11 cellular contexts compared by ENCODE assay signal in the genomic region with DNA sequence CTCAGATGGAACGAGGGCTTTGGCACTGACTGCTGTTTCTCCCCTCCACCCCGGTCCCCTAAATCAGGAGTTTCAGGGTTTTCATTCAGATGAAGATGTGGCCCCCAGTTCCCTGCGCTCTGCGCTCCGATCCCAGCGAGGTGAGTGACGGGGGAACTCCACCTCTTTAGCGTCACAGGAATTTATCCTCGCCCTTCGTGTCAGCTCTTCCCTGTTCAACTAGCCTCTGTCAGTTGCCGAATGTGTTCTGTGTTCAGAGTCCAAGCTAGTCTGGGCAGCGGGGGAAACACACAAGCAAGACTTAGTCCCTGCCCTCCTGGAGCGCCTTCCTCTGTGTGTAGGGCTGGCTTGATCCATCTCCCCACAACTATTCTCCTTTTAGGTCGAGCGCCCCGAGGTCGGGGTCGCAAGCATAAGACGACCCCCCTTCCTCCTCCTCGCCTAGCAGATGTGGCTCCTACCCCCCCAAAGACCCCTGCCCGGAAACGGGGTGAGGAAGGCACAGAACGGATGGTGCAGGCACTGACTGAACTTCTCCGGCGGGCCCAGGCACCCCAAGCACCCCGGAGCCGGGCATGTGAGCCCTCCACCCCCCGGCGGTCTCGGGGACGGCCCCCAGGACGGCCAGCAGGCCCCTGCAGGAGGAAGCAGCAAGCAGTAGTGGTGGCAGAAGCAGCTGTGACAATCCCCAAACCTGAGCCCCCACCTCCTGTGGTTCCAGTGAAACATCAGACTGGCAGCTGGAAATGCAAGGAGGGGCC. TPM values are rescaled to one million over a fixed set of nuclear protein-coding genes. Genes with fewer than 3 reads are reported as not detected.
A peak's percentile ranks its signal among the peaks of the same experiment; 100 is the strongest.
DNase-seq lines count a peak whose midpoint lies in the region; ATAC-seq, FAIRE-seq and TF ChIP-seq lines count a peak whose summit lies in the region.
"Had no signal": no experiment of that assay in that cellular context is flagged by ENCODE, and none has a peak within 500 bp of the region (broad histone marks: within the 10 kb centered on the region; RNA-seq: fewer than 3 reads in every experiment).

No MANE protein-coding gene starts in this region.

- peaks cover 3% of the 10 kb centered on the region for H3K27me3 Mint-ChIP-seq in Calu3 (ENCODE audit: unreplicated experiment)

- H2BK5ac ChIP-seq in H1 (ENCODE audit: low read depth, low read length), result no peak overlapping the region

- no peak overlapping the region for H3K14ac ChIP-seq in H1 (ENCODE audit: insufficient read length)

- DNase-seq in Calu3 (no peak), H1 (ENCODE audit: low read depth in 1 of 2, low spot score in 2 of 2) (no peak), AG08396 (ENCODE audit: low spot score) (no peak), KG1 (lab: John Stamatoyannopoulos, UW) (no peak), sciatic nerve (ENCODE audit: low spot score) (no peak)
- DNase-seq: stimulated activated CD4-positive, alpha-beta T cell treated with anti-CD3 and anti-CD28 coated beads, Interleukin-1b, Interleukin-23, amount 100 ng/mL, for 48 hours had no signal

- TF ChIP-seq EP300 in H1 (IDR thresholded peaks at IDR 0.05; ENCODE audit: borderline replicate concordance in 1 of 2, low read depth in 2 of 2, low read length in 2 of 2), result no peak

- H4K91ac ChIP-seq in H1 (replicated peaks; ENCODE audit: insufficient read length, low read length), result no peak overlapping the region

- no peak for TF ChIP-seq RAD21 in H1 (IDR thresholded peaks at IDR 0.05 in 1 of 2, conservative IDR thresholded peaks at IDR 0.05 in 1 of 2; ENCODE audit: low read depth in 2 of 2, low read length in 2 of 2)

- TF ChIP-seq POLR2A in H1 (IDR thresholded peaks at IDR 0.05; ENCODE audit: control extremely low read depth in 1 of 2, low read depth in 2 of 2, low read length in 2 of 2), result no peak

- no peak overlapping the region for H2BK12ac ChIP-seq in H1 (ENCODE audit: low read depth, low read length)

- TF ChIP-seq CTCF in Calu3 (IDR thresholded peaks at IDR 0.05; ENCODE audit: unreplicated experiment) (no peak), OCI-LY3 (IDR thresholded peaks at IDR 0.05; ENCODE audit: low read depth, low read length) (no peak), H1 (IDR thresholded peaks at IDR 0.05; ENCODE audit: control extremely low read depth in 1 of 3, insufficient read depth in 1 of 3, low read depth in 1 of 3, low read length in 3 of 3) (no peak)

- H3K23me2 ChIP-seq in H1 (ENCODE audit: low read depth, low read length), result peaks cover 13% of the 10 kb centered on the region

- H3K9me3 ChIP-seq in OCI-LY3 (ENCODE audit: insufficient read depth, low read length) (no peaks in the 10 kb centered on the region), H1 (ENCODE audit: insufficient read depth in 2 of 2, low read depth in 1 of 2, low read length in 1 of 2) (no peaks in the 10 kb centered on the region), neuron (ENCODE audit: low read length) (no peaks in the 10 kb centered on the region)

- H3K4me3 ChIP-seq in OCI-LY3 (ENCODE audit: low read length), result peak overlapping the region; percentile 99
- peak overlapping the region in 2 of 4 experiments; percentile 70 to 89; a peak in 3 of 8 replicates for H3K4me3 ChIP-seq in H1 (ENCODE audit: extremely low read depth in 1 of 4, insufficient read depth in 2 of 4, low read depth in 3 of 4, low read length in 4 of 4)
- H3K4me3 ChIP-seq in neuron (ENCODE audit: low read length), result peak overlapping the region; percentile 95

- H3K4ac ChIP-seq in H1 (replicated peaks; ENCODE audit: insufficient read length, low read depth, low read length), result no peak overlapping the region

- H3K18ac ChIP-seq in H1 (ENCODE audit: extremely low read depth, low read length), result no peak overlapping the region

- H3K27ac Mint-ChIP-seq in Calu3 (ENCODE audit: unreplicated experiment), result peak overlapping the region; percentile 77

- H2AK5ac ChIP-seq in H1 (ENCODE audit: low read depth, low read length), result no peak overlapping the region

- H2BK20ac ChIP-seq in H1 (ENCODE audit: low read length), result no peak overlapping the region

- no peak overlapping the region for H2BK120ac ChIP-seq in H1 (replicated peaks; ENCODE audit: low read depth, low read length)

- H3K36me3 Mint-ChIP-seq in Calu3 (ENCODE audit: insufficient read depth, unreplicated experiment), result peaks cover 86% of the 10 kb centered on the region

- H3K79me1 ChIP-seq in H1 (ENCODE audit: low read depth, low read length), result peaks cover 8% of the 10 kb centered on the region

- no peak overlapping the region for H3K27ac ChIP-seq in OCI-LY3 (ENCODE audit: low read length)
- H3K27ac ChIP-seq in H1 (ENCODE audit: low read depth, low read length), result no peak overlapping the region

- H3K79me2 ChIP-seq in OCI-LY3 (ENCODE audit: low read length), result peaks cover 38% of the 10 kb centered on the region
- peaks cover 0 to 20% of the 10 kb centered on the region in 2 experiments; a peak in 3 of 4 replicates for H3K79me2 ChIP-seq in H1 (ENCODE audit: control insufficient read depth in 1 of 2, insufficient read depth in 2 of 2, low read length in 2 of 2)

- intact Hi-C loops in Calu3 (cut with micrococcal nuclease; ENCODE audit: unreplicated experiment), result no loop called here
- intact Hi-C loops in sciatic nerve (cut with DNase I), result loop anchor here (5.0 to 10.0 kb wide), 2 partner anchors 172 to 575 kb away; a partner anchor contains a TSS

- H3K9ac ChIP-seq in OCI-LY3 (ENCODE audit: low read length), result peak overlapping the region; percentile 86; the same call in 1 of the 2 replicates
- no peak overlapping the region for H3K9ac ChIP-seq in H1 (replicated peaks in 1 of 4; ENCODE audit: extremely low read depth in 1 of 4, low read depth in 3 of 4, low read length in 3 of 4)

- H4K8ac ChIP-seq in H1 (ENCODE audit: extremely low read depth, insufficient read depth, low read length), result peak overlapping the region; percentile 29

- peaks cover 35% of the 10 kb centered on the region for H3K36me3 ChIP-seq in OCI-LY3 (replicated peaks; ENCODE audit: low read depth, low read length)
- peaks cover 14 to 37% (median 22%) of the 10 kb centered on the region in 4 experiments for H3K36me3 ChIP-seq in H1 (ENCODE audit: control insufficient read depth in 2 of 4, insufficient read depth in 4 of 4, low read length in 3 of 4)
- H3K36me3 ChIP-seq in neuron (ENCODE audit: insufficient read depth, low read length), result peaks cover 41% of the 10 kb centered on the region

- H3K4me2 ChIP-seq in OCI-LY3 (ENCODE audit: low read length) (peak overlapping the region; percentile 96), H1 (ENCODE audit: insufficient read depth in 1 of 2, low read depth in 2 of 2, low read length in 2 of 2) (peak overlapping the region; percentile 80 to 97)

- CTCF ChIA-PET in Calu3 (lab: Charles Lee) (interaction anchor here (1.0 to 1.4 kb wide), 4 partner anchors 11 to 21 kb away, joined by 3 to 5 read pairs (median 4); no protein-coding TSS in a partner anchor), H1 (lab: Charles Lee; ENCODE audit: partially characterized antibody) (interaction anchor here (0.7 to 11.8 kb wide), 6 partner anchors 19 to 253 kb away, joined by 3 to 80 read pairs (median 4); a partner anchor contains a TSS)

- H3K23ac ChIP-seq in H1 (ENCODE audit: insufficient read length), result no peak overlapping the region

- no peak overlapping the region for H3K56ac ChIP-seq in H1 (replicated peaks; ENCODE audit: insufficient read length, low read depth, low read length)

- no peaks in the 10 kb centered on the region for H3K27me3 ChIP-seq in OCI-LY3 (ENCODE audit: low read depth, low read length)
- H3K27me3 ChIP-seq in H1 (replicated peaks in 1 of 4; ENCODE audit: control insufficient read depth in 3 of 4, extremely low read depth in 1 of 4, insufficient read depth in 3 of 4, low read length in 3 of 4), result no peaks in the 10 kb centered on the region
- no peaks in the 10 kb centered on the region for H3K27me3 ChIP-seq in neuron (ENCODE audit: insufficient read depth, low read length)

- ATAC-seq in GM21381 (IDR thresholded peaks at IDR 0.05; ENCODE audit: unreplicated experiment), result no peak
- ATAC-seq in sciatic nerve, result no peak

- POLR2A ChIA-PET in H1 (lab: Charles Lee; ENCODE audit: partially characterized antibody), result interaction anchor here (1.0 to 5.0 kb wide), 6 partner anchors 8 to 29 kb away, joined by 3 to 54 read pairs (median 3); a partner anchor contains a TSS

- H3K9me3 Mint-ChIP-seq in Calu3 (ENCODE audit: low read depth, unreplicated experiment), result no peaks in the 10 kb centered on the region

- H2AFZ ChIP-seq in OCI-LY3 (ENCODE audit: low read depth, low read length) (no peak overlapping the region), H1 (ENCODE audit: low read length) (no peak overlapping the region), neuron (ENCODE audit: low read depth, low read length) (no peak overlapping the region)

- FAIRE-seq in H1 (lab: Jason Lieb, UNC), result no peak
- FAIRE-seq: endometrium had no signal

- BruUV-seq in Calu3 (replicated peaks; lab: Mats Ljungman, UMichigan), result TSS peak; percentile 29

- peaks cover 26% of the 10 kb centered on the region for H3K4me1 Mint-ChIP-seq in Calu3 (ENCODE audit: low read depth, unreplicated experiment)

- H3K4me3 Mint-ChIP-seq in Calu3 (ENCODE audit: low read depth, unreplicated experiment), result peak overlapping the region; percentile 77

- no peak overlapping the region for H4K5ac ChIP-seq in H1 (ENCODE audit: insufficient read length, low read depth, low read length)

- H3K4me1 ChIP-seq in OCI-LY3 (ENCODE audit: low read length) (peaks cover 28% of the 10 kb centered on the region), H1 (replicated peaks in 1 of 4; ENCODE audit: control insufficient read depth in 3 of 4, insufficient read depth in 4 of 4, low read length in 3 of 4) (peaks cover 0 to 21% (median 14%) of the 10 kb centered on the region in 4 experiments; a peak in 6 of 7 replicates), neuron (ENCODE audit: insufficient read depth, low read length) (peaks cover 19% of the 10 kb centered on the region)

- H4K20me1 ChIP-seq in OCI-LY3 (ENCODE audit: insufficient read depth, low read length) (peaks cover 18% of the 10 kb centered on the region), H1 (replicated peaks in 1 of 2; ENCODE audit: control insufficient read depth in 1 of 2, insufficient read depth in 2 of 2, low read length in 2 of 2) (peaks cover 7 to 11% of the 10 kb centered on the region in 2 experiments)

- 91% methylated on average over 29 of the region's 32 CpGs; no CpG with 5 or more reads in 1 of the 2 experiments for WGBS in H1 (ENCODE audit: extremely low coverage in 1 of 2, insufficient coverage in 1 of 2, insufficient read length in 1 of 2, insufficient replicate concordance in 2 of 2, low coverage in 1 of 2, low lambda C conversion rate in 2 of 2, missing lambda C conversion rate in 1 of 2), 2 experiments

- no peak overlapping the region for H2BK15ac ChIP-seq in H1 (ENCODE audit: low read length)

RNA-seq across cellular contexts. Expression of a gene that starts 1.8 kb away (rescaled TPM):
- total RNA-seq in Calu3 (2022) (65.2 and 65.3 TPM in 2 replicates), sciatic nerve (41.1 TPM)
- total RNA-seq in H1 (2021; fragmentation: NEBNext Ultra II Directional; extraction: Animal tissue kit (Norgen Biotek cat#: 25700)), result 38.6 and 41.5 TPM in 2 replicates
- polyA plus RNA-seq in H1 (2011; rRNA removed), result 26.7 and 42.2 TPM in 2 replicates
- polyA plus RNA-seq in H1 (2011; cell fraction: cytosol; rRNA removed), result 19.2 TPM
- polyA plus RNA-seq in H1 (2011; cell fraction: nucleus; rRNA removed), result 120 TPM
- 51.6 to 57.0 TPM (median 55.5 TPM) in 4 replicates for polyA plus RNA-seq in H1 (2012, experiment 1 of 2)
- polyA plus RNA-seq in H1 (2012, experiment 2 of 2), result 34.0 TPM
- 22.7 TPM for polyA plus RNA-seq in H1 (2013, experiment 1 of 2)
- polyA plus RNA-seq in H1 (2013, experiment 2 of 2), result 21.2 TPM
- 15.9 and 19.0 TPM in 2 replicates for polyA minus RNA-seq in H1 (2011; rRNA and poly(A)+ RNA removed)
- 24.6 TPM for polyA minus RNA-seq in H1 (2011; cell fraction: cytosol; rRNA and poly(A)+ RNA removed)
- 25.7 TPM for polyA minus RNA-seq in H1 (2011; cell fraction: nucleus; rRNA and poly(A)+ RNA removed)

RNA-seq across cellular contexts. Expression of a gene that starts 15.2 kb away (rescaled TPM):
- total RNA-seq in Calu3 (2022) (not detected in 2 replicates), sciatic nerve (0.18 TPM)
- total RNA-seq in H1 (2021; fragmentation: NEBNext Ultra II Directional; extraction: Animal tissue kit (Norgen Biotek cat#: 25700)), result 0.42 and 0.50 TPM in 2 replicates
- polyA plus RNA-seq in H1 (2011; rRNA removed), result 0.11 and 0.17 TPM in 2 replicates
- polyA plus RNA-seq in H1 (2011; cell fraction: cytosol; rRNA removed), result 0.08 TPM
- polyA plus RNA-seq in H1 (2011; cell fraction: nucleus; rRNA removed), result 0.30 TPM
- 0.39 to 1.1 TPM (median 0.93 TPM) in 4 replicates for polyA plus RNA-seq in H1 (2012, experiment 1 of 2)
- polyA plus RNA-seq in H1 (2012, experiment 2 of 2), result 0.39 TPM
- polyA plus RNA-seq in H1 (2013, experiment 1 of 2), result 0.08 TPM
- 0.07 TPM for polyA plus RNA-seq in H1 (2013, experiment 2 of 2)
- not detected in 2 replicates for polyA minus RNA-seq in H1 (2011; rRNA and poly(A)+ RNA removed)
- not detected for polyA minus RNA-seq in H1 (2011; cell fraction: cytosol; rRNA and poly(A)+ RNA removed)
- not detected for polyA minus RNA-seq in H1 (2011; cell fraction: nucleus; rRNA and poly(A)+ RNA removed)
- total RNA-seq: HT-29 had no signal

RNA-seq across cellular contexts. Expression of a gene that starts 22.7 kb away (rescaled TPM):
- total RNA-seq in Calu3 (2022) (9.2 and 9.9 TPM in 2 replicates), sciatic nerve (10.8 TPM)
- 8.4 and 12.2 TPM in 2 replicates for total RNA-seq in H1 (2021; fragmentation: NEBNext Ultra II Directional; extraction: Animal tissue kit (Norgen Biotek cat#: 25700))
- polyA plus RNA-seq in H1 (2011; rRNA removed), result 28.9 and 40.3 TPM in 2 replicates
- polyA plus RNA-seq in H1 (2011; cell fraction: cytosol; rRNA removed), result 18.4 TPM
- 21.5 TPM for polyA plus RNA-seq in H1 (2011; cell fraction: nucleus; rRNA removed)
- 8.9 to 15.1 TPM (median 14.9 TPM) in 4 replicates for polyA plus RNA-seq in H1 (2012, experiment 1 of 2)
- 22.9 TPM for polyA plus RNA-seq in H1 (2012, experiment 2 of 2)
- polyA plus RNA-seq in H1 (2013, experiment 1 of 2), result 8.9 TPM
- polyA plus RNA-seq in H1 (2013, experiment 2 of 2), result 9.4 TPM
- 3.0 and 5.6 TPM in 2 replicates for polyA minus RNA-seq in H1 (2011; rRNA and poly(A)+ RNA removed)
- 9.5 TPM for polyA minus RNA-seq in H1 (2011; cell fraction: cytosol; rRNA and poly(A)+ RNA removed)
- 8.9 TPM for polyA minus RNA-seq in H1 (2011; cell fraction: nucleus; rRNA and poly(A)+ RNA removed)

RNA-seq across cellular contexts. Expression of a gene that starts 25.6 kb away (rescaled TPM):
- total RNA-seq in Calu3 (2022) (15.1 and 16.2 TPM in 2 replicates), sciatic nerve (22.9 TPM)
- total RNA-seq in H1 (2021; fragmentation: NEBNext Ultra II Directional; extraction: Animal tissue kit (Norgen Biotek cat#: 25700)), result 15.1 and 18.5 TPM in 2 replicates
- polyA plus RNA-seq in H1 (2011; rRNA removed), result 32.7 TPM in 2 replicates
- 24.5 TPM for polyA plus RNA-seq in H1 (2011; cell fraction: cytosol; rRNA removed)
- 39.3 TPM for polyA plus RNA-seq in H1 (2011; cell fraction: nucleus; rRNA removed)
- 21.7 to 23.2 TPM (median 22.7 TPM) in 4 replicates for polyA plus RNA-seq in H1 (2012, experiment 1 of 2)
- polyA plus RNA-seq in H1 (2012, experiment 2 of 2), result 26.5 TPM
- polyA plus RNA-seq in H1 (2013, experiment 1 of 2), result 17.4 TPM
- 17.0 TPM for polyA plus RNA-seq in H1 (2013, experiment 2 of 2)
- 8.2 and 12.0 TPM in 2 replicates for polyA minus RNA-seq in H1 (2011; rRNA and poly(A)+ RNA removed)
- polyA minus RNA-seq in H1 (2011; cell fraction: cytosol; rRNA and poly(A)+ RNA removed), result 7.4 TPM
- polyA minus RNA-seq in H1 (2011; cell fraction: nucleus; rRNA and poly(A)+ RNA removed), result 11.6 TPM

RNA-seq across cellular contexts. Expression of a gene that starts 25.9 kb away (rescaled TPM):
- total RNA-seq in Calu3 (2022) (114 and 126 TPM in 2 replicates), sciatic nerve (45.6 TPM)
- total RNA-seq in H1 (2021; fragmentation: NEBNext Ultra II Directional; extraction: Animal tissue kit (Norgen Biotek cat#: 25700)), result 75.3 and 80.2 TPM in 2 replicates
- 66.7 and 73.9 TPM in 2 replicates for polyA plus RNA-seq in H1 (2011; rRNA removed)
- polyA plus RNA-seq in H1 (2011; cell fraction: cytosol; rRNA removed), result 38.4 TPM
- polyA plus RNA-seq in H1 (2011; cell fraction: nucleus; rRNA removed), result 68.8 TPM
- polyA plus RNA-seq in H1 (2012, experiment 1 of 2), result 64.8 to 80.3 TPM (median 70.7 TPM) in 4 replicates
- polyA plus RNA-seq in H1 (2012, experiment 2 of 2), result 71.3 TPM
- 143 TPM for polyA plus RNA-seq in H1 (2013, experiment 1 of 2)
- polyA plus RNA-seq in H1 (2013, experiment 2 of 2), result 164 TPM
- 38.7 and 46.2 TPM in 2 replicates for polyA minus RNA-seq in H1 (2011; rRNA and poly(A)+ RNA removed)
- 25.5 TPM for polyA minus RNA-seq in H1 (2011; cell fraction: cytosol; rRNA and poly(A)+ RNA removed)
- 17.1 TPM for polyA minus RNA-seq in H1 (2011; cell fraction: nucleus; rRNA and poly(A)+ RNA removed)
